27 cellular contexts compared by ENCODE assay signal in the genomic region with DNA sequence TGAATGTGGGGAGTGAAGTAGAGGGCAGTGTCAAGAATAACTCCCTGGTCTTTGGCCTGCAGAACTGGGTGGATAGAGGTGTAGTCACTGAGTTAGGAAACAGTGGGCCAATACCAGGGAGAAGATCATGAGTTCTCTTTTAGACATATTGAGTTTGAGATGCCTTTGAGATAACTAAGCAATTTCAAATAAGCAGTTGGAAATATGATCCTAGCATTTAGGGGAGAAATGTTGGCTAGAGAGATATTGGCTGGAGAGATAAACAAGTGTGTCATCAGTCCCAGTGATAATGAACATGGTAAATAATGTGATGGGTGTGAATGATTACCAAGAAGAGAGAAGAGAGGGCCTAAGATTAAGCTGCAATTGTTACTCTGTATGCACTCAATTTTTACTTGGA.
"Had no signal": no experiment of that assay in that cellular context is flagged by ENCODE, and none has a peak within 500 bp of the region (broad histone marks: within the 10 kb centered on the region; RNA-seq: fewer than 3 reads in every experiment).

No MANE protein-coding gene starts in this region.

- H3K4me1 ChIP-seq: SJSA1 had no signal

- H3K27ac ChIP-seq: brain microvascular endothelial cell, cardiac muscle cell, SJSA1, VCaP had no signal

- H3K9me3 ChIP-seq: SJSA1 had no signal

- H3K27me3 ChIP-seq: brain microvascular endothelial cell, cardiac muscle cell, SJSA1 had no signal

- ATAC-seq: activated naive CD4-positive, alpha-beta T cell treated with anti-CD3 and anti-CD28 coated beads, Interleukin-2, amount 50 U/mL, for 72 hours; activated naive CD8-positive, alpha-beta T cell treated with anti-CD3 and anti-CD28 coated beads, Interleukin-2, amount 50 U/mL, for 24 hours; activated T-cell treated with anti-CD3 and anti-CD28 coated beads, Interleukin-2, amount 50 U/mL, for 4 hours; PC-3 had no signal

- DNase-seq: activated CD4-positive, alpha-beta memory T cell treated with anti-CD3 and anti-CD28 coated beads for 36 hours; activated CD4-positive, alpha-beta T cell treated with anti-CD3 and anti-CD28 coated beads, Interleukin-2, amount 10 ng/mL, durations not matched to agents 7 days and 5 days; activated CD4-positive, CD25-positive, alpha-beta regulatory T cell; activated CD8-positive, alpha-beta memory T cell treated with anti-CD3 and anti-CD28 coated beads for 24 hours; activated effector memory CD4-positive, alpha-beta T cell treated with anti-CD3 and anti-CD28 coated beads, Interleukin-2, amount 50 U/mL, for 16 hours; activated naive CD4-positive, alpha-beta T cell treated with Interleukin-2 at 50 U/mL for 16 hours; activated naive CD8-positive, alpha-beta T cell treated with anti-CD3 and anti-CD28 coated beads, Interleukin-2, amount 50 U/mL, for 24 hours; activated T-cell treated with anti-CD3 and anti-CD28 coated beads, Interleukin-2, amount 50 U/mL, for 4 hours; amygdala; brain microvascular endothelial cell; Kasumi-1; NCI-H1048; NCI-H1417; NCI-H1930; NCI-H2171; NCI-H2227 treated with DMSO at 0.1 percent for 48 hours; NCI-H510A; NCI-H69; PC-3; SHP77; T-helper 9 cell had no signal

- H3K36me3 ChIP-seq: brain microvascular endothelial cell, cardiac muscle cell, SJSA1 had no signal

- FAIRE-seq: astrocyte, RCC 7860 had no signal

- H3K4me3 ChIP-seq: cardiac muscle cell, SJSA1 had no signal
